ENCODE assay signal across 7 cellular contexts in the genomic region with DNA sequence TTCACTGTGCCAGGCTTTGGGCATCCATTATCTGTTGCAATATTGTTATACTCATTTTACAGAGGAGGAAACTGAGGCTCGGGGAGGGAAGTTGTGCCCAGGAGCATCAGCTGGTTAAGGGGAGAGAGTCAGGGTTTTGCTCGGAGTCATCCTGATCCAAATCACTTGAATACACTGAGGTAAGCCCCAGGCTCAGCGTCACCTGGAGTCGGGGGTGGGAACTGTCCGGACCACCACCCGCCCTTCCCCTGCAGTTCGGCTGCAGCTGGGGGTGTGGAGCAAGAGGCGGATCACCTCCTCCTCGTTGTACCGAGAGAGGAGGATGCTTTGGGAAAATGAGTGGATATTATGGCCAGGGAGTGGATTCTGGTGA. TPM values are rescaled to one million over a fixed set of nuclear protein-coding genes. Genes with fewer than 3 reads are reported as not detected.
DNase-seq lines count a peak whose midpoint lies in the region; ATAC-seq, FAIRE-seq and TF ChIP-seq lines count a peak whose summit lies in the region.

No MANE protein-coding gene starts in this region.

- H2AFZ ChIP-seq in astrocyte (ENCODE audit: low read depth, low read length) (peak overlapping the region; percentile 92), keratinocyte (ENCODE audit: control insufficient read depth, low read length) (peak overlapping the region; percentile 69)

- FAIRE-seq in astrocyte (lab: Jason Lieb, UNC) (no peak), keratinocyte (lab: Jason Lieb, UNC) (no peak)

- TF ChIP-seq CTCF in astrocyte (IDR thresholded peaks at IDR 0.05; ENCODE audit: insufficient read depth, low read depth, low read length) (no peak), keratinocyte (optimal IDR thresholded peaks at IDR 0.05 in 1 of 3, IDR thresholded peaks at IDR 0.05 in 1 of 3, conservative IDR thresholded peaks at IDR 0.05 in 1 of 3; ENCODE audit: extremely low read depth in 1 of 3, insufficient read depth in 2 of 3, low read length in 3 of 3) (peak in 1 of 3 experiments; percentile 55)

- H3K27ac ChIP-seq in HUES48 (ENCODE audit: low read depth, low read length) (no peak overlapping the region), astrocyte (ENCODE audit: low read depth, low read length) (peak overlapping the region; percentile 52), keratinocyte (ENCODE audit: control insufficient read depth, insufficient read depth, low read length) (peak overlapping the region; percentile 39)

- peaks cover 38% of the 10 kb centered on the region for H3K27me3 Mint-ChIP-seq in astrocyte (ENCODE audit: low read depth, unreplicated experiment)
- H3K27me3 Mint-ChIP-seq in stimulated activated naive CD8-positive, alpha-beta T cell treated with anti-CD3 and anti-CD28 coated beads, Interleukin-15, amount 100 ng/mL, for 72 hours = peaks cover 82% of the 10 kb centered on the region

- DNase-seq in astrocyte (ENCODE audit: low read depth) (no peak), keratinocyte (ENCODE audit: low read depth, low spot score) (no peak), UCSD-AML1 (lab: John Stamatoyannopoulos, UW; ENCODE audit: unreplicated experiment) (no peak)
- DNase-seq in stimulated activated naive CD8-positive, alpha-beta T cell treated with anti-CD3 and anti-CD28 coated beads, Interleukin-15, amount 100 ng/mL, for 72 hours = no peak

- dilution Hi-C loops in keratinocyte (cut with MboI; ENCODE audit: extremely low pct_ligation_motif_present, low sequenced_read_pairs) = no loop called here

- H3K79me2 ChIP-seq in astrocyte (ENCODE audit: insufficient read depth, low read length) = peaks cover 34% of the 10 kb centered on the region
- peaks cover 15% of the 10 kb centered on the region for H3K79me2 ChIP-seq in keratinocyte (ENCODE audit: control insufficient read depth, insufficient read depth, low read length)

- H3K9ac ChIP-seq in HUES48 (ENCODE audit: low read depth, low read length) (no peak overlapping the region), astrocyte (ENCODE audit: low read length) (peak overlapping the region; percentile 85), keratinocyte (ENCODE audit: control insufficient read depth, extremely low read depth, insufficient read depth, low read length) (peak overlapping the region; percentile 79)

- H3K9me3 ChIP-seq in HUES48 (ENCODE audit: control insufficient read depth, insufficient read depth, low read length) = no peaks in the 10 kb centered on the region
- no peaks in the 10 kb centered on the region for H3K9me3 ChIP-seq in astrocyte (ENCODE audit: insufficient read depth, low read depth, low read length)
- no peaks in the 10 kb centered on the region for H3K9me3 ChIP-seq in keratinocyte (ENCODE audit: control insufficient read depth, low read depth, low read length)

- peak overlapping the region; percentile 58 for H3K27ac Mint-ChIP-seq in astrocyte (ENCODE audit: unreplicated experiment)
- H3K27ac Mint-ChIP-seq in stimulated activated naive CD8-positive, alpha-beta T cell treated with anti-CD3 and anti-CD28 coated beads, Interleukin-15, amount 100 ng/mL, for 72 hours = no peak overlapping the region

- H3K4me1 ChIP-seq in HUES48 (ENCODE audit: control insufficient read depth, insufficient read depth, low read length) (peaks cover 3% of the 10 kb centered on the region; the same call in 1 of the 2 replicates), astrocyte (ENCODE audit: insufficient read depth, low read length) (peaks cover 18% of the 10 kb centered on the region), keratinocyte (ENCODE audit: control insufficient read depth, extremely low read depth, insufficient read depth, low read length) (peaks cover 11% of the 10 kb centered on the region)

- no peaks in the 10 kb centered on the region for H3K36me3 ChIP-seq in HUES48 (ENCODE audit: control insufficient read depth, insufficient read depth, low read length)
- H3K36me3 ChIP-seq in astrocyte (ENCODE audit: insufficient read depth, low read length) = no peaks in the 10 kb centered on the region
- H3K36me3 ChIP-seq in keratinocyte (ENCODE audit: control insufficient read depth in 2 of 2, extremely low read depth in 1 of 2, insufficient read depth in 2 of 2, low read length in 2 of 2) = no peaks in the 10 kb centered on the region

- no peaks in the 10 kb centered on the region for H3K9me3 Mint-ChIP-seq in astrocyte (ENCODE audit: unreplicated experiment)
- H3K9me3 Mint-ChIP-seq in stimulated activated naive CD8-positive, alpha-beta T cell treated with anti-CD3 and anti-CD28 coated beads, Interleukin-15, amount 100 ng/mL, for 72 hours = no peaks in the 10 kb centered on the region

- H3K4me1 Mint-ChIP-seq in astrocyte (ENCODE audit: low read depth, unreplicated experiment) = peaks cover 5% of the 10 kb centered on the region
- H3K4me1 Mint-ChIP-seq in stimulated activated naive CD8-positive, alpha-beta T cell treated with anti-CD3 and anti-CD28 coated beads, Interleukin-15, amount 100 ng/mL, for 72 hours = peaks cover 19% of the 10 kb centered on the region

- H3K36me3 Mint-ChIP-seq in astrocyte (ENCODE audit: low read depth, unreplicated experiment) = no peaks in the 10 kb centered on the region

- peak overlapping the region; percentile 51 for H3K4me3 ChIP-seq in HUES48 (ENCODE audit: low read depth, low read length)
- peak overlapping the region; percentile 83 for H3K4me3 ChIP-seq in astrocyte (ENCODE audit: insufficient read depth, low read depth, low read length)
- H3K4me3 ChIP-seq in keratinocyte (ENCODE audit: control insufficient read depth in 2 of 3, extremely low read depth in 1 of 3, insufficient read depth in 2 of 3, low read depth in 1 of 3, low read length in 3 of 3) = peak overlapping the region; percentile 42 to 73 (median 54)

- H3K27me3 ChIP-seq in HUES48 (ENCODE audit: control insufficient read depth, insufficient read depth, low read length) (peaks cover 49% of the 10 kb centered on the region), astrocyte (ENCODE audit: insufficient read depth, low read length) (no peaks in the 10 kb centered on the region), keratinocyte (ENCODE audit: control insufficient read depth, extremely low read depth, insufficient read depth, low read length) (no peaks in the 10 kb centered on the region)

- no peaks in the 10 kb centered on the region for H3K9me1 ChIP-seq in keratinocyte (ENCODE audit: control insufficient read depth, extremely low read depth, insufficient read depth, low read length)

- H3K4me3 Mint-ChIP-seq in astrocyte (ENCODE audit: unreplicated experiment) = peak overlapping the region; percentile 88
- peak overlapping the region; percentile 56 to 74 for H3K4me3 Mint-ChIP-seq in stimulated activated naive CD8-positive, alpha-beta T cell treated with anti-CD3 and anti-CD28 coated beads, Interleukin-15, amount 100 ng/mL, for 72 hours

- H3K4me2 ChIP-seq in astrocyte (ENCODE audit: low read length) (peak overlapping the region; percentile 97), keratinocyte (ENCODE audit: control insufficient read depth, extremely low read depth, insufficient read depth, low read depth, low read length) (peak overlapping the region; percentile 84)

- no peak for ATAC-seq in stimulated activated naive CD8-positive, alpha-beta T cell treated with anti-CD3 and anti-CD28 coated beads, Interleukin-15, amount 100 ng/mL, for 72 hours
- ATAC-seq in HG02623 (IDR thresholded peaks at IDR 0.05; ENCODE audit: unreplicated experiment) (no peak), HG03571 (IDR thresholded peaks at IDR 0.05; ENCODE audit: unreplicated experiment) (no peak)

- H4K20me1 ChIP-seq in astrocyte (ENCODE audit: insufficient read depth, low read length) (peaks cover 32% of the 10 kb centered on the region), keratinocyte (ENCODE audit: control insufficient read depth, extremely low read depth, insufficient read depth, low read length) (no peaks in the 10 kb centered on the region)

RNA-seq across cellular contexts. Expression of gene HRH1, which starts 0.6 kb away (rescaled TPM):
- total RNA-seq in astrocyte = 2.1 and 2.4 TPM in 2 replicates
- 10.0 to 15.1 TPM (median 13.9 TPM) in 3 replicates for polyA plus RNA-seq in keratinocyte
- polyA plus RNA-seq in keratinocyte (2011; ENCODE audit: low read depth) = 4.2 TPM
- 3.8 and 6.2 TPM in 2 replicates for polyA plus RNA-seq in keratinocyte (2011; cell fraction: cytosol; rRNA removed)
- 17.4 and 18.9 TPM in 2 replicates for polyA plus RNA-seq in keratinocyte (2011; cell fraction: nucleus; rRNA removed)
- polyA plus RNA-seq in keratinocyte (2012; ENCODE audit: low replicate concordance) = 5.4 and 7.3 TPM in 2 replicates
- 21.3 to 32.9 TPM (median 22.6 TPM) in 3 replicates for polyA minus RNA-seq in keratinocyte
- 5.6 TPM for polyA minus RNA-seq in keratinocyte (2011; cell fraction: cytosol; rRNA and poly(A)+ RNA removed)
- 15.0 and 34.4 TPM in 2 replicates for polyA minus RNA-seq in keratinocyte (2011; cell fraction: nucleus; rRNA and poly(A)+ RNA removed)
